In genomic region chr6:157519255-157520116, GRCh38 we compare ENCODE assay signal across 1 cellular context.
TF ChIP-seq lines count a peak whose summit lies in the region.

No MANE protein-coding gene starts in this region.

TF ChIP-seq in K562, 482 proteins besides CTCF, POLR2A, EP300 and RAD21 (continued from another document and continues in another):
- 0 out of 2 replicates have a peak, but pooled peaks have one; percentile 50 for TF ChIP-seq ZBTB2 (IDR thresholded peaks at IDR 0.05)
- no peak for TF ChIP-seq LARP7 (IDR thresholded peaks at IDR 0.05)
- no peak for TF ChIP-seq ZNF197 (CRISPR knock-in tag; IDR thresholded peaks at IDR 0.05; ENCODE audit: low read depth)
- no peak for TF ChIP-seq ZNF518B (CRISPR knock-in tag; IDR thresholded peaks at IDR 0.05)
- no peak for TF ChIP-seq SETDB1 (IDR thresholded peaks at IDR 0.05; ENCODE audit: low read length)
- TF ChIP-seq ARID1B (IDR thresholded peaks at IDR 0.05) = no peak
- TF ChIP-seq KAT2B (IDR thresholded peaks at IDR 0.05; ENCODE audit: low read depth, low read length) = no peak
- TF ChIP-seq ELF4 (CRISPR knock-in tag; IDR thresholded peaks at IDR 0.05) = no peak
- no peak for TF ChIP-seq FOS (IDR thresholded peaks at IDR 0.05; ENCODE audit: extremely low read depth, insufficient read length)
- TF ChIP-seq MTA2 (IDR thresholded peaks at IDR 0.05; ENCODE audit: low read depth) = no peak
- no peak for TF ChIP-seq GATA2 (CRISPR knock-in tag; IDR thresholded peaks at IDR 0.05)
- TF ChIP-seq CLOCK (CRISPR knock-in tag; IDR thresholded peaks at IDR 0.05; ENCODE audit: borderline replicate concordance) = no peak
- no peak for TF ChIP-seq ZNF77 (CRISPR knock-in tag; IDR thresholded peaks at IDR 0.05)
- TF ChIP-seq MTA3 (IDR thresholded peaks at IDR 0.05; ENCODE audit: borderline replicate concordance) = 0 out of 2 replicates have a peak, but pooled peaks have one; percentile 53
- TF ChIP-seq ELF1 (tag; IDR thresholded peaks at IDR 0.05) = no peak
- TF ChIP-seq HLTF (IDR thresholded peaks at IDR 0.05) = no peak
- no peak for TF ChIP-seq ZSCAN29 (IDR thresholded peaks at IDR 0.05)
- no peak for TF ChIP-seq HNRNPH1 (optimal IDR thresholded peaks at IDR 0.05; ENCODE audit: low read depth, low read length)
- TF ChIP-seq MNT (conservative IDR thresholded peaks at IDR 0.05) = no peak
- TF ChIP-seq TRIM25 (IDR thresholded peaks at IDR 0.05; ENCODE audit: borderline replicate concordance) = no peak
- TF ChIP-seq CHD7 (IDR thresholded peaks at IDR 0.05; ENCODE audit: low read depth, low read length) = no peak
- TF ChIP-seq NFYB (IDR thresholded peaks at IDR 0.05; ENCODE audit: extremely low read depth, insufficient read length) = no peak
